ENCODE assay signal across 8 cellular contexts in genomic region chr18:22348521-22349316, GRCh38.
DNase-seq lines count a peak whose midpoint lies in the region; ATAC-seq and TF ChIP-seq lines count a peak whose summit lies in the region.

No MANE protein-coding gene starts in this region.

- H3K4me1 ChIP-seq in SK-N-SH (ENCODE audit: control insufficient read depth in 1 of 2, insufficient read depth in 2 of 2, low read depth in 1 of 2, low read length in 1 of 2) (no peaks in the 10 kb centered on the region), thoracic aorta (ENCODE audit: control insufficient read depth in 1 of 2, low read depth in 2 of 2) (peaks cover 21 to 49% of the 10 kb centered on the region in 2 donors)

- CTCF ChIA-PET in SK-N-SH (lab: Yijun Ruan, JAX), result no interaction called here

- WGBS in SK-N-SH (ENCODE audit: low lambda C conversion rate), result 22% methylated on average over 34 of the region's 85 CpGs

- H3K27ac ChIP-seq in SK-N-SH (ENCODE audit: low read depth in 2 of 2, low read length in 1 of 2) (no peak overlapping the region), thoracic aorta (peak overlapping the region; percentile 94 to 98)

- no peaks in the 10 kb centered on the region for H3K9me3 ChIP-seq in SK-N-SH
- H3K9me3 ChIP-seq in thoracic aorta, result no peaks in the 10 kb centered on the region

- no peaks in the 10 kb centered on the region for H3K36me3 ChIP-seq in SK-N-SH (replicated peaks in 1 of 2; ENCODE audit: control insufficient read depth in 1 of 2, insufficient read depth in 2 of 2, low read length in 1 of 2)
- H3K36me3 ChIP-seq in thoracic aorta, result no peaks in the 10 kb centered on the region

- no peaks in the 10 kb centered on the region for H3K79me2 ChIP-seq in SK-N-SH (ENCODE audit: insufficient read depth)

- H2AFZ ChIP-seq in SK-N-SH (ENCODE audit: low read depth), result no peak overlapping the region

- H3K9me2 ChIP-seq in SK-N-SH, result no peaks in the 10 kb centered on the region

- H3K4me3 ChIP-seq in SK-N-SH (ENCODE audit: low read depth in 2 of 2, low read length in 1 of 2) (no peak overlapping the region), thoracic aorta (peak overlapping the region; percentile 78)

- TF ChIP-seq EP300 in SK-N-SH (IDR thresholded peaks at IDR 0.05; ENCODE audit: borderline replicate concordance in 1 of 2, low read depth in 1 of 2, low read length in 1 of 2), result no peak

- H3K27me3 ChIP-seq in SK-N-SH (ENCODE audit: insufficient read depth), result peaks cover 85% of the 10 kb centered on the region
- H3K27me3 ChIP-seq in thoracic aorta (replicated peaks; ENCODE audit: insufficient read depth), result no peaks in the 10 kb centered on the region

- H4K20me1 ChIP-seq in SK-N-SH (ENCODE audit: insufficient read depth), result no peaks in the 10 kb centered on the region

- POLR2A ChIA-PET in SK-N-SH (lab: Yijun Ruan, JAX), result no interaction called here

- no peaks in the 10 kb centered on the region for H3F3A ChIP-seq in SK-N-SH (replicated peaks; ENCODE audit: insufficient read depth)

- H3K9ac ChIP-seq in SK-N-SH, result no peak overlapping the region

- intact Hi-C loops in left colon (cut with DNase I, micrococcal nuclease), result loop anchor here in 1 of 2 donors (10.0 kb wide), 2 partner anchors 174 to 366 kb away; no protein-coding TSS in a partner anchor

- TF ChIP-seq CTCF in SK-N-SH (IDR thresholded peaks at IDR 0.05) (no peak), thoracic aorta (IDR thresholded peaks at IDR 0.05) (no peak)

- DNase-seq in SK-N-SH, result no peak
- peak; percentile 48 to 79 for DNase-seq in T47D (ENCODE audit: low read depth in 1 of 2, low spot score in 1 of 2)
- peak; percentile 69 to 75 for DNase-seq in left colon
- no peak for DNase-seq in thoracic aorta (ENCODE audit: low spot score)
- no peak for DNase-seq in NCI-H187 (lab: John Stamatoyannopoulos, UW)
- DNase-seq in cerebellum (ENCODE audit: low spot score), result no peak

- peak overlapping the region; percentile 33; the same call in 1 of the 2 replicates for H3K4me2 ChIP-seq in SK-N-SH

- no peak for ATAC-seq in SK-N-SH treated with all-trans-retinoic acid at 6 μM for 48 hours
- peak; percentile 68 for ATAC-seq in left colon
- ATAC-seq in thoracic aorta (ENCODE audit: insufficient number of reproducible peaks, low FRiP score, low read depth), result peak; percentile 22
- no peak for ATAC-seq in HG02938 (IDR thresholded peaks at IDR 0.05; ENCODE audit: unreplicated experiment)

- TF ChIP-seq RAD21 in SK-N-SH (IDR thresholded peaks at IDR 0.05; ENCODE audit: low read length), result no peak

- in situ Hi-C loops in T47D (cut with HindIII; ENCODE audit: low pct_unique_long_range_greater_than_20kb, low sequenced_read_pairs), result no loop called here

TF ChIP-seq in SK-N-SH, 30 proteins besides CTCF, POLR2A, EP300 and RAD21:
- TF ChIP-seq EZH2phosphoT487 (IDR thresholded peaks at IDR 0.05; ENCODE audit: borderline replicate concordance, low read depth) (peak; percentile 90), SIN3A (IDR thresholded peaks at IDR 0.05; ENCODE audit: borderline replicate concordance, low read depth, low read length) (no peak)

TF ChIP-seq in SK-N-SH treated with all-trans-retinoic acid at 6 μM for 48 hours, 23 proteins besides CTCF, POLR2A, EP300 and RAD21:
- TF ChIP-seq BACH2 (CRISPR knock-in tag; IDR thresholded peaks at IDR 0.05; ENCODE audit: borderline replicate concordance) (no peak), TCF4 (CRISPR knock-in tag; IDR thresholded peaks at IDR 0.05; ENCODE audit: borderline replicate concordance) (no peak), CSDC2 (CRISPR knock-in tag; IDR thresholded peaks at IDR 0.05) (no peak), ZFP30 (CRISPR knock-in tag; IDR thresholded peaks at IDR 0.05) (no peak), PATZ1 (CRISPR knock-in tag; IDR thresholded peaks at IDR 0.05; ENCODE audit: borderline replicate concordance) (no peak), ZNF565 (CRISPR knock-in tag; conservative IDR thresholded peaks at IDR 0.05; ENCODE audit: low read depth) (no peak), ZC3H10 (CRISPR knock-in tag; IDR thresholded peaks at IDR 0.05) (no peak), RARB (CRISPR knock-in tag; IDR thresholded peaks at IDR 0.05) (no peak)

Comparison
In these comparisons a context has a peak if more than half of its experiments do, and no peak if none do; other contexts are left out.
1. DNase-seq: peak in T47D (2 of 2) and left colon (2 of 2); none in SK-N-SH (single experiment), thoracic aorta (single experiment), NCI-H187 (0 of 2) and cerebellum (single experiment).
2. H3K27ac ChIP-seq: peak in thoracic aorta (2 of 2); none in SK-N-SH (0 of 2).
3. ATAC-seq: peak in left colon (single experiment) and thoracic aorta (single experiment); none in SK-N-SH treated with all-trans-retinoic acid at 6 μM for 48 hours (single experiment) and HG02938 (single experiment).